22 cellular contexts compared by ENCODE assay signal in the genomic region with DNA sequence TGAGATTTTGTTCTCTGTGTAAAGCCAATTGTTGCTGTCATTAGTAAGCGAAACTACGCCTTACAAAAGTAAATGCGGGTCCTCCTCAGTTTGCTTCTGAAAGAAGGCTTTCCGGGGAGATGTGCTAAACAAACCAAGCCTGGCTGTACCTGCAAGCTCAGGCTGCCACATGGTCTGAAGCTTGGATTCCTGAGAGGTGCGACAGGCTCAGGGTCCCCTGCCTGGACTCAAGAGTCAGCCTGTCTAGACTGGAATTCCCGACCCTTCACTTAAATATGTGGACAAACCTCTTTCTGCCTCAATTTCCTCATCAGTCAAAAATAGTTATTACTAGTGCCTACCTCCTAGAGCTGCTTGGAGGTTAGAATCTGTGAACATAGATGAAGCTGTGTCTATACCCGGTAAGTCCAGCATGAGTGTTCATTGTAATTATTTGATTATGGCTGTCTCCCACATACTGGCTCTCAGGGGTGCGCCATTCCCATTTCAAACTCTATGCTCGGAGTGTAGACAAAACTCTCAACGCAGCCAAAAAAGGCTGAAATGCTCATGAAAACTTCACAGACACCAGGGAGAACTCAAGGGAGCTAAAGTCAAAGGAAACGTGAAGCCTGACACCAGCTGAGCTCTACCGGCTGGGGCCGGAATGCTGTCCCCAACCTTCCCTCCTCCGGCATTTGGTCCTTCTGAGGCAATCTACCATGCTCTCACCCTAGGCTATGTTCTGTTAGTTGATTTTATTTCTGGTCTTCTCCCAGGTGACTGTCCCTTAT. TPM values are rescaled to one million over a fixed set of nuclear protein-coding genes. Genes with fewer than 3 reads are reported as not detected.
A peak's percentile ranks its signal among the peaks of the same experiment; 100 is the strongest.
DNase-seq lines count a peak whose midpoint lies in the region; ATAC-seq and TF ChIP-seq lines count a peak whose summit lies in the region.
"Had no signal": no experiment of that assay in that cellular context is flagged by ENCODE, and none has a peak within 500 bp of the region (broad histone marks: within the 10 kb centered on the region; RNA-seq: fewer than 3 reads in every experiment).

No MANE protein-coding gene starts in this region.

- no peaks in the 10 kb centered on the region for H3K27me3 Mint-ChIP-seq in H9 (ENCODE audit: low read depth)
- H3K27me3 Mint-ChIP-seq in stimulated activated memory B cell treated with anti-CD40 and anti-IgM and Interleukin-4, amounts not matched to agents 10 μg/mL and 1 μg/mL and 100 μg/mL, for 72 hours, result peaks cover 16% of the 10 kb centered on the region

- H3K23me2 ChIP-seq in H9 (ENCODE audit: insufficient read length, low read depth, low read length, poor library complexity, severe bottlenecking), result no peaks in the 10 kb centered on the region

- no peak overlapping the region for H4K8ac ChIP-seq in H9 (replicated peaks; ENCODE audit: insufficient read length, low read depth, low read length)

- no peak overlapping the region for H2BK20ac ChIP-seq in H9 (ENCODE audit: low read depth, low read length, poor library complexity, severe bottlenecking)

- no peak for TF ChIP-seq EP300 in suprapubic skin (IDR thresholded peaks at IDR 0.05)

- peak overlapping the region; percentile 4 for H2BK12ac ChIP-seq in H9 (ENCODE audit: insufficient read length, low read depth, low read length)

- H3K27ac ChIP-seq in H9 (ENCODE audit: insufficient read length, low read depth, low read length) (no peak overlapping the region), colonic mucosa (peak overlapping the region; percentile 60), suprapubic skin (peak overlapping the region; percentile 73)
- H3K27ac ChIP-seq: gastrocnemius medialis had no signal

- H3K27ac Mint-ChIP-seq in H9, result peak overlapping the region; percentile 34 to 50 (median 40); a peak in 5 of 7 replicates
- H3K27ac Mint-ChIP-seq in stimulated activated memory B cell treated with anti-CD40 and anti-IgM and Interleukin-4, amounts not matched to agents 10 μg/mL and 1 μg/mL and 100 μg/mL, for 72 hours, result no peak overlapping the region
- H3K27ac Mint-ChIP-seq: activated CD8-positive, alpha-beta T cell treated with anti-CD3 and anti-CD28 coated beads, Interleukin-2, amount 10 ng/mL, durations not matched to agents 7 days and 5 days; activated naive CD4-positive, alpha-beta T cell treated with anti-CD3 and anti-CD28 coated beads, Interleukin-2, amount 50 U/mL, for 72 hours; CD8-positive, alpha-beta T cell; naive thymus-derived CD4-positive, alpha-beta T cell; T-helper 17 cell had no signal

- H3K36me3 ChIP-seq in colonic mucosa (no peaks in the 10 kb centered on the region), suprapubic skin (no peaks in the 10 kb centered on the region)
- H3K36me3 ChIP-seq: gastrocnemius medialis had no signal

- H3K9ac ChIP-seq in H9 (ENCODE audit: extremely low read depth, insufficient read length, low read length) (no peak overlapping the region), colonic mucosa (ENCODE audit: low read depth in 2 of 2, low read length in 2 of 2) (peak overlapping the region; percentile 24 to 67)

- no peak overlapping the region for H4K91ac ChIP-seq in H9 (ENCODE audit: insufficient read length, low read depth, low read length)

- no peak overlapping the region for H2AK5ac ChIP-seq in H9 (ENCODE audit: insufficient read length, low read length)

- in situ Hi-C loops in KBM-7 (cut with MboI; ENCODE audit: low pct_unique_long_range_greater_than_20kb, low sequenced_read_pairs), result no loop called here

- H4K5ac ChIP-seq in H9 (ENCODE audit: insufficient read length, low read depth, low read length), result no peak overlapping the region

- H2BK15ac ChIP-seq in H9 (ENCODE audit: low read depth, low read length), result no peak overlapping the region

- H3K4me1 ChIP-seq in H9 (ENCODE audit: insufficient read depth, low read length) (no peaks in the 10 kb centered on the region; the same call in 1 of the 2 replicates), colonic mucosa (peaks cover 4% of the 10 kb centered on the region), suprapubic skin (peaks cover 37% of the 10 kb centered on the region)

- no peak overlapping the region for H2AFZ ChIP-seq in H9 (ENCODE audit: low read length)

- H3K36me3 Mint-ChIP-seq in H9 (ENCODE audit: insufficient read depth in 1 of 3, low read depth in 3 of 3), result no peaks in the 10 kb centered on the region
- H3K36me3 Mint-ChIP-seq in stimulated activated memory B cell treated with anti-CD40 and anti-IgM and Interleukin-4, amounts not matched to agents 10 μg/mL and 1 μg/mL and 100 μg/mL, for 72 hours, result no peaks in the 10 kb centered on the region
- H3K36me3 Mint-ChIP-seq: activated naive CD4-positive, alpha-beta T cell treated with anti-CD3 and anti-CD28 coated beads, Interleukin-2, amount 50 U/mL, for 72 hours; CD8-positive, alpha-beta T cell; naive thymus-derived CD4-positive, alpha-beta T cell had no signal

- H3K4ac ChIP-seq in H9 (ENCODE audit: low read depth, low read length), result no peak overlapping the region

- no peaks in the 10 kb centered on the region for H3K79me2 ChIP-seq in H9 (ENCODE audit: insufficient read depth, low read length)

- no peak for ATAC-seq in stimulated activated memory B cell treated with anti-CD40 and anti-IgM and Interleukin-4, amounts not matched to agents 10 μg/mL and 1 μg/mL and 100 μg/mL, for 72 hours
- no peak for ATAC-seq in HG03045 (IDR thresholded peaks at IDR 0.05; ENCODE audit: unreplicated experiment)
- ATAC-seq: activated CD8-positive, alpha-beta T cell treated with anti-CD3 and anti-CD28 coated beads, Interleukin-2, amount 10 ng/mL, durations not matched to agents 7 days and 5 days; activated naive CD4-positive, alpha-beta T cell treated with anti-CD3 and anti-CD28 coated beads, Interleukin-2, amount 50 U/mL, for 72 hours; activated T-cell treated with anti-CD3 and anti-CD28 coated beads, Interleukin-2, amount 50 U/mL, for 4 hours; CD8-positive, alpha-beta T cell; gastrocnemius medialis; naive thymus-derived CD4-positive, alpha-beta T cell; T-helper 17 cell had no signal

- H4K20me1 ChIP-seq in H9 (ENCODE audit: control insufficient read depth, insufficient read depth, insufficient read length), result no peaks in the 10 kb centered on the region

- H2BK120ac ChIP-seq in H9 (ENCODE audit: low read depth, low read length, poor library complexity, severe bottlenecking), result no peak overlapping the region

- H3K4me1 Mint-ChIP-seq in H9, result peaks cover 25 to 31% of the 10 kb centered on the region in 2 experiments
- H3K4me1 Mint-ChIP-seq in stimulated activated memory B cell treated with anti-CD40 and anti-IgM and Interleukin-4, amounts not matched to agents 10 μg/mL and 1 μg/mL and 100 μg/mL, for 72 hours, result no peaks in the 10 kb centered on the region

- no peak overlapping the region for H3K14ac ChIP-seq in H9 (ENCODE audit: insufficient read depth, low read length)

- H3K4me3 ChIP-seq in colonic mucosa, result no peak overlapping the region
- H3K4me3 ChIP-seq in suprapubic skin, result no peak overlapping the region
- H3K4me3 ChIP-seq: gastrocnemius medialis had no signal

- no peak for TF ChIP-seq POLR2A in suprapubic skin (IDR thresholded peaks at IDR 0.05)

- H3K27me3 ChIP-seq in H9 (ENCODE audit: insufficient read depth, low read length), result no peaks in the 10 kb centered on the region
- H3K27me3 ChIP-seq in colonic mucosa, result no peaks in the 10 kb centered on the region
- H3K27me3 ChIP-seq in suprapubic skin, result no peaks in the 10 kb centered on the region
- H3K27me3 ChIP-seq: gastrocnemius medialis had no signal

- WGBS in H9 (ENCODE audit: extremely low coverage, insufficient read length, low lambda C conversion rate), result no CpG with 5 or more reads among the region's 14 CpGs
- WGBS in suprapubic skin, result 89% methylated on average over 13 of the region's 14 CpGs

- H3K4me3 Mint-ChIP-seq in H9, result no peak overlapping the region; a peak in 1 of 5 replicates
- no peak overlapping the region for H3K4me3 Mint-ChIP-seq in stimulated activated memory B cell treated with anti-CD40 and anti-IgM and Interleukin-4, amounts not matched to agents 10 μg/mL and 1 μg/mL and 100 μg/mL, for 72 hours
- H3K4me3 Mint-ChIP-seq: activated CD8-positive, alpha-beta T cell treated with anti-CD3 and anti-CD28 coated beads, Interleukin-2, amount 10 ng/mL, durations not matched to agents 7 days and 5 days; activated T-cell treated with anti-CD3 and anti-CD28 coated beads, Interleukin-2, amount 50 U/mL, for 4 hours; CD8-positive, alpha-beta T cell; naive thymus-derived CD4-positive, alpha-beta T cell; T-helper 17 cell had no signal

- no peak overlapping the region for H3K18ac ChIP-seq in H9 (ENCODE audit: insufficient read length, low read depth, low read length)

- DNase-seq in H9, result no peak
- DNase-seq in colonic mucosa, result no peak
- DNase-seq in mesenteric fat pad (ENCODE audit: low spot score), result peak; percentile 45
- DNase-seq in suprapubic skin (ENCODE audit: low spot score in 2 of 2), result no peak
- no peak for DNase-seq in KBM-7
- DNase-seq in DMS53 treated with DMSO at 0.1 percent for 48 hours (lab: John Stamatoyannopoulos, UW; ENCODE audit: unreplicated experiment), result no peak
- DNase-seq: activated CD8-positive, alpha-beta T cell treated with anti-CD3 and anti-CD28 coated beads, Interleukin-2, amount 10 ng/mL, durations not matched to agents 7 days and 5 days; activated T-cell treated with anti-CD3 and anti-CD28 coated beads, Interleukin-2, amount 50 U/mL, for 4 hours; CD8-positive, alpha-beta T cell; DND-41; gastrocnemius medialis; HCEC 1CT; KG1; naive thymus-derived CD4-positive, alpha-beta T cell; NCI-H2081 treated with DMSO at 0.1 percent for 48 hours; NCI-H524; SIG-M5; stimulated activated CD4-positive, alpha-beta T cell treated with anti-CD3 and anti-CD28 coated beads, Interleukin-12 subunit alpha, Interleukin-12 subunit beta, amount 100 ng/mL, for 4 hours; T-helper 17 cell had no signal

- H3K56ac ChIP-seq in H9 (ENCODE audit: insufficient read length, low read depth, low read length), result no peak overlapping the region

- no peaks in the 10 kb centered on the region for H3K9me3 Mint-ChIP-seq in H9
- H3K9me3 Mint-ChIP-seq in stimulated activated memory B cell treated with anti-CD40 and anti-IgM and Interleukin-4, amounts not matched to agents 10 μg/mL and 1 μg/mL and 100 μg/mL, for 72 hours, result peaks cover 2% of the 10 kb centered on the region
- H3K9me3 Mint-ChIP-seq: activated naive CD4-positive, alpha-beta T cell treated with anti-CD3 and anti-CD28 coated beads, Interleukin-2, amount 50 U/mL, for 72 hours; activated T-cell treated with anti-CD3 and anti-CD28 coated beads, Interleukin-2, amount 50 U/mL, for 4 hours; CD8-positive, alpha-beta T cell had no signal

- no peak overlapping the region for H3T11ph ChIP-seq in H9 (ENCODE audit: low read length)

- intact Hi-C loops in colonic mucosa (cut with DNase I), result no loop called here

- H3K4me2 ChIP-seq in H9 (ENCODE audit: insufficient read depth, insufficient read length, low read length), result no peak overlapping the region

- no peaks in the 10 kb centered on the region for H3K79me1 ChIP-seq in H9 (ENCODE audit: insufficient read depth, low read depth, low read length, poor library complexity, severe bottlenecking)

- H3K23ac ChIP-seq in H9 (ENCODE audit: insufficient read length, low read depth, low read length), result no peak overlapping the region

- H3K9me3 ChIP-seq in H9 (ENCODE audit: control insufficient read depth, low read depth, low read length), result no peaks in the 10 kb centered on the region
- no peaks in the 10 kb centered on the region for H3K9me3 ChIP-seq in colonic mucosa
- no peaks in the 10 kb centered on the region for H3K9me3 ChIP-seq in suprapubic skin
- H3K9me3 ChIP-seq: gastrocnemius medialis had no signal

- TF ChIP-seq CTCF in H9 (conservative IDR thresholded peaks at IDR 0.05) (no peak), colonic mucosa (IDR thresholded peaks at IDR 0.05) (no peak), suprapubic skin (IDR thresholded peaks at IDR 0.05) (no peak)

- no peak overlapping the region for H2BK5ac ChIP-seq in H9 (ENCODE audit: insufficient read length, low read length)

RNA-seq across cellular contexts. Expression of a gene that starts 31.4 kb away (rescaled TPM):
- total RNA-seq in H9 (2021) (20.1 and 20.9 TPM in 2 replicates), colonic mucosa (10 to 100 TPM; 22.1 to 35.7 TPM), mesenteric fat pad (14.7 TPM), suprapubic skin (10 to 100 TPM; 42.8 to 59.7 (median 57.1) TPM)
- total RNA-seq: activated CD8-positive, alpha-beta T cell treated with anti-CD3 and anti-CD28 coated beads, Interleukin-2, amount 10 ng/mL, durations not matched to agents 7 days and 5 days had no signal

RNA-seq across cellular contexts. Expression of a gene that starts 31.8 kb away (rescaled TPM):
- 91.2 and 92.5 TPM in 2 replicates for total RNA-seq in H9 (2021)
- 10 to 100 TPM; 41.5 to 69.8 TPM for total RNA-seq in colonic mucosa
- 97.2 TPM for total RNA-seq in mesenteric fat pad
- 100 to 1,000 TPM in 3 of 4 donors, 10 to 100 TPM in 1; 92.7 to 152 (median 110) TPM for total RNA-seq in suprapubic skin
